In genomic region chr14:99065551-99065950, GRCh38 we compare ENCODE assay signal across 17 cellular contexts.
"Had no signal": no experiment of that assay in that cellular context is flagged by ENCODE, and none has a peak within 500 bp of the region (broad histone marks: within the 10 kb centered on the region; RNA-seq: fewer than 3 reads in every experiment).

No MANE protein-coding gene starts in this region.

- H3K4me1 Mint-ChIP-seq: activated CD4-positive, alpha-beta memory T cell treated with anti-CD3 and anti-CD28 coated beads, Interleukin-2, amount 10 ng/mL, durations not matched to agents 7 days and 5 days had no signal

- H3K27ac Mint-ChIP-seq: activated CD4-positive, alpha-beta memory T cell treated with anti-CD3 and anti-CD28 coated beads, Interleukin-2, amount 10 ng/mL, durations not matched to agents 7 days and 5 days; activated CD4-positive, alpha-beta T cell treated with anti-CD3 and anti-CD28 coated beads for 36 hours; activated T-helper 1 cell treated with anti-CD3 and anti-CD28 coated beads, Interleukin-12 subunit alpha, Interleukin-12 subunit beta, Interleukin-2, Interleukin-4 antibody, amounts not matched to agents 30 ng/mL and 10 ng/mL and 1 ng/mL, durations not matched to agents 14 hours and 24 hours and 36 hours; progenitor cell of endocrine pancreas had no signal

- H3K4me3 Mint-ChIP-seq: activated CD4-positive, alpha-beta memory T cell treated with anti-CD3 and anti-CD28 coated beads, Interleukin-2, amount 10 ng/mL, durations not matched to agents 7 days and 5 days; activated CD4-positive, alpha-beta T cell treated with anti-CD3 and anti-CD28 coated beads for 36 hours; activated T-helper 1 cell treated with anti-CD3 and anti-CD28 coated beads, Interleukin-12 subunit alpha, Interleukin-12 subunit beta, Interleukin-2, Interleukin-4 antibody, amounts not matched to agents 30 ng/mL and 10 ng/mL and 1 ng/mL, durations not matched to agents 14 hours and 24 hours and 36 hours; naive thymus-derived CD4-positive, alpha-beta T cell had no signal

- H3K4me3 ChIP-seq: dorsolateral prefrontal cortex, gastrocnemius medialis, heart right ventricle, lower lobe of right lung, right lobe of liver, upper lobe of left lung had no signal

- ATAC-seq: activated CD4-positive, alpha-beta T cell treated with anti-CD3 and anti-CD28 coated beads for 36 hours; gastrocnemius medialis; heart right ventricle; lower lobe of right lung; naive thymus-derived CD4-positive, alpha-beta T cell had no signal

- H3K27me3 ChIP-seq: gastrocnemius medialis, right lobe of liver, upper lobe of left lung had no signal

- H3K27ac ChIP-seq: dorsolateral prefrontal cortex, gastrocnemius medialis, heart right ventricle, lower lobe of right lung, right lobe of liver, upper lobe of left lung, VCaP had no signal

- H3K27me3 Mint-ChIP-seq: activated CD4-positive, alpha-beta memory T cell treated with anti-CD3 and anti-CD28 coated beads, Interleukin-2, amount 10 ng/mL, durations not matched to agents 7 days and 5 days; activated CD4-positive, alpha-beta T cell treated with anti-CD3 and anti-CD28 coated beads for 36 hours; progenitor cell of endocrine pancreas had no signal

- H3K4me1 ChIP-seq: gastrocnemius medialis, heart right ventricle, lower lobe of right lung, right lobe of liver, upper lobe of left lung had no signal

- H3K9me3 Mint-ChIP-seq: activated CD4-positive, alpha-beta memory T cell treated with anti-CD3 and anti-CD28 coated beads, Interleukin-2, amount 10 ng/mL, durations not matched to agents 7 days and 5 days; activated T-helper 1 cell treated with anti-CD3 and anti-CD28 coated beads, Interleukin-12 subunit alpha, Interleukin-12 subunit beta, Interleukin-2, Interleukin-4 antibody, amounts not matched to agents 30 ng/mL and 10 ng/mL and 1 ng/mL, durations not matched to agents 14 hours and 24 hours and 36 hours had no signal

- H3K9me3 ChIP-seq: gastrocnemius medialis, lower lobe of right lung, right lobe of liver, upper lobe of left lung had no signal

- H3K36me3 ChIP-seq: gastrocnemius medialis, heart right ventricle, lower lobe of right lung, right lobe of liver, upper lobe of left lung had no signal

- DNase-seq: activated CD4-positive, alpha-beta memory T cell treated with anti-CD3 and anti-CD28 coated beads, Interleukin-2, amount 10 ng/mL, durations not matched to agents 7 days and 5 days; activated CD4-positive, alpha-beta T cell treated with anti-CD3 and anti-CD28 coated beads for 36 hours; activated naive CD4-positive, alpha-beta T cell; aorta; dorsolateral prefrontal cortex; gastrocnemius medialis; heart right ventricle; kidney glomerular epithelial cell; lower lobe of right lung; naive thymus-derived CD4-positive, alpha-beta T cell; stimulated activated naive CD4-positive, alpha-beta T cell treated with Interleukin-2 at 50 U/mL for 16 hours; T-helper 1 cell; upper lobe of left lung had no signal
